Comparison of ENCODE assay signal across 1 cellular context in the genomic region with DNA sequence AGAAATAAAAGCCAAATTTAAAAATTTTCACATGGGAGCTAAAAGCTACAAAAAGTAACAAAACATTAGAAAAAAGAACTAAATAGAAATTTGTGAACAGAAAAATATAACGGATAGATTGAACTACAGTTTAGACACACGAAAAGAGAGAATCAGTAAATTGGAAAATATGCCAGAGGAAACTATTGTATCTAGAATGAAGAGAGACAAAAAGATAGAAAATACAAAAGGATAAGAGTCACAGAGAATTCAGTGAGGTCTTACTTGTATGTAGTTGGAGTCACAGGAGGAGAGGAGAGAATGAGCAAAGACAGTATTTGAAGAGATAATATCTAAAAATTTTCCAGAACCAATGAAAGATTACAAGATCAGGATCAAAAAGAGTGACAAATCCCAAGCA.
TF ChIP-seq lines count a peak whose summit lies in the region.

No MANE protein-coding gene starts in this region.

TF ChIP-seq in SK-N-SH treated with all-trans-retinoic acid at 6 μM for 48 hours, 23 proteins besides CTCF, POLR2A, EP300 and RAD21:
- TF ChIP-seq POU6F1 (CRISPR knock-in tag; IDR thresholded peaks at IDR 0.05; ENCODE audit: borderline replicate concordance, low read depth) (no peak), ZFP30 (CRISPR knock-in tag; IDR thresholded peaks at IDR 0.05) (peak; percentile 100)
